Comparison of ENCODE assay signal across 8 cellular contexts in genomic region chr1:230825061-230825803, GRCh38. TPM values are rescaled to one million over a fixed set of nuclear protein-coding genes. Genes with fewer than 3 reads are reported as not detected.
DNase-seq lines count a peak whose midpoint lies in the region; TF ChIP-seq lines count a peak whose summit lies in the region.

No MANE protein-coding gene starts in this region.

- CTCF ChIA-PET in RWPE1 (lab: Yijun Ruan, JAX): interaction anchor here (0.6 kb wide), 1 partner anchor 1888 kb away, joined by 5 read pairs; no protein-coding TSS in a partner anchor

- intact Hi-C loops in testis (cut with DNase I; ENCODE audit: low total_unique reads): no loop called here

- TF ChIP-seq CTCF in RWPE1 (conservative IDR thresholded peaks at IDR 0.05; ENCODE audit: low read depth) (no peak), testis (IDR thresholded peaks at IDR 0.05) (no peak)

- H3K27ac ChIP-seq in RWPE1 (no peak overlapping the region), testis (peak overlapping the region in 1 of 2 donors; percentile 13)

- H3K27me3 ChIP-seq in testis: no peaks in the 10 kb centered on the region

- TF ChIP-seq POLR2A in testis (IDR thresholded peaks at IDR 0.05): no peak

- H3K9me3 ChIP-seq in testis: no peaks in the 10 kb centered on the region

- WGBS in testis, 2 donors: 65 to 68% methylated on average over 9 of the region's 9 CpGs

- DNase-seq in H4 (ENCODE audit: low spot score): peak; percentile 58
- peak; percentile 63 for DNase-seq in RWPE1 (ENCODE audit: low spot score)
- peak; percentile 56 for DNase-seq in fibroblast of the conjunctiva (ENCODE audit: low read depth)
- peak; percentile 41 for DNase-seq in skeletal muscle cell (ENCODE audit: low read depth)
- no peak for DNase-seq in stimulated activated CD4-positive, alpha-beta T cell treated with anti-CD3 and anti-CD28 coated beads, Interleukin-2, amount 100 ng/mL, for 24 hours
- no peak for DNase-seq in middle frontal gyrus (ENCODE audit: extremely low spot score, low spot score)
- DNase-seq in testis: no peak
- DNase-seq in midbrain (lab: John Stamatoyannopoulos, UW): no peak

- POLR2A ChIA-PET in RWPE1 (lab: Yijun Ruan, JAX; ENCODE audit: low non-redundant PET): no interaction called here

- no peak overlapping the region for H3K4me3 ChIP-seq in skeletal muscle cell (ENCODE audit: low read depth, low read length)
- H3K4me3 ChIP-seq in testis: no peak overlapping the region

- peaks cover 12% of the 10 kb centered on the region for H3K4me1 ChIP-seq in testis

- H3K36me3 ChIP-seq in testis (ENCODE audit: low read depth, missing control alignments): no peaks in the 10 kb centered on the region

RNA-seq across cellular contexts. Expression of gene C1orf198, which starts 43.1 kb away (rescaled TPM):
- 19.0 and 23.4 TPM in 2 replicates for total RNA-seq in H4 (2014; rRNA removed; shearing (Covaris generic))
- 10 to 100 TPM; 14.6 to 26.6 TPM for total RNA-seq in testis
- 20.2 TPM for polyA plus RNA-seq in testis (ENCODE audit: insufficient read depth, low read depth, low replicate concordance)

Comparison
In these comparisons a context has a peak if more than half of its experiments do, and no peak if none do; other contexts are left out.
1. DNase-seq: peak in H4 (single experiment), RWPE1 (single experiment), fibroblast of the conjunctiva (single experiment) and skeletal muscle cell (single experiment); none in stimulated activated CD4-positive, alpha-beta T cell treated with anti-CD3 and anti-CD28 coated beads, Interleukin-2, amount 100 ng/mL, for 24 hours (0 of 2), middle frontal gyrus (single experiment), testis (single experiment) and midbrain (single experiment).